In the genomic region with DNA sequence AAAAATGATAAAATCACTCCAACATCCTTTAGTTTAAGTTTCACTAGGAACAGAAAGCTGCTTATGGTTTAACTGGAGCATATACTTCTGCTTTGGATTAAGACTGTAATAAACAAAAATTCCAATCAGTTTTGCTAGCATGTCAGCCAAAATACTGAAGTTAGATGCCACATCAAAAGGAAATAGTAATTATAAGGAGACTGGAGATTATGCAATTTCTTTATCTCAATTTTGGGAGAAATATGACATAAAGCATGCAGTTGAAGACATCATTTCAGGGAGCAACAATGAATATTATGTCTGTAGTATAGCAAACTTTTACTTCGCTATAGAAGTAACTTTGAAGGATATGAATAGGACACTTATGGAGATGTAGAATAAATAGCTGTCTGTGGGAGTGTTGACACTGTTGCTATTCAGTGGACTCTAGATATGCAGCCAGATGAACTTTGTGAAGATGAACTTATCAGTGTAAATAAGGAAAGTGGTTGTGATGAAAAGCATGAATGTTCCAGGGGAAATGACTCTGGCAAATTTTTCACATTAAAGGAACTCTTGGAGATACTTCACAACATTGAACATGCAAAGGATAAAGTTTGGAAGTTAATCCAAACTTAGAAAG, we compare ENCODE assay signal across 1 cellular context.
TF ChIP-seq lines count a peak whose summit lies in the region.

No MANE protein-coding gene starts in this region.

TF ChIP-seq in HepG2, 621 proteins besides CTCF, POLR2A, EP300 and RAD21 (continued from another document and continues in another):
- TF ChIP-seq, protein P1, sequence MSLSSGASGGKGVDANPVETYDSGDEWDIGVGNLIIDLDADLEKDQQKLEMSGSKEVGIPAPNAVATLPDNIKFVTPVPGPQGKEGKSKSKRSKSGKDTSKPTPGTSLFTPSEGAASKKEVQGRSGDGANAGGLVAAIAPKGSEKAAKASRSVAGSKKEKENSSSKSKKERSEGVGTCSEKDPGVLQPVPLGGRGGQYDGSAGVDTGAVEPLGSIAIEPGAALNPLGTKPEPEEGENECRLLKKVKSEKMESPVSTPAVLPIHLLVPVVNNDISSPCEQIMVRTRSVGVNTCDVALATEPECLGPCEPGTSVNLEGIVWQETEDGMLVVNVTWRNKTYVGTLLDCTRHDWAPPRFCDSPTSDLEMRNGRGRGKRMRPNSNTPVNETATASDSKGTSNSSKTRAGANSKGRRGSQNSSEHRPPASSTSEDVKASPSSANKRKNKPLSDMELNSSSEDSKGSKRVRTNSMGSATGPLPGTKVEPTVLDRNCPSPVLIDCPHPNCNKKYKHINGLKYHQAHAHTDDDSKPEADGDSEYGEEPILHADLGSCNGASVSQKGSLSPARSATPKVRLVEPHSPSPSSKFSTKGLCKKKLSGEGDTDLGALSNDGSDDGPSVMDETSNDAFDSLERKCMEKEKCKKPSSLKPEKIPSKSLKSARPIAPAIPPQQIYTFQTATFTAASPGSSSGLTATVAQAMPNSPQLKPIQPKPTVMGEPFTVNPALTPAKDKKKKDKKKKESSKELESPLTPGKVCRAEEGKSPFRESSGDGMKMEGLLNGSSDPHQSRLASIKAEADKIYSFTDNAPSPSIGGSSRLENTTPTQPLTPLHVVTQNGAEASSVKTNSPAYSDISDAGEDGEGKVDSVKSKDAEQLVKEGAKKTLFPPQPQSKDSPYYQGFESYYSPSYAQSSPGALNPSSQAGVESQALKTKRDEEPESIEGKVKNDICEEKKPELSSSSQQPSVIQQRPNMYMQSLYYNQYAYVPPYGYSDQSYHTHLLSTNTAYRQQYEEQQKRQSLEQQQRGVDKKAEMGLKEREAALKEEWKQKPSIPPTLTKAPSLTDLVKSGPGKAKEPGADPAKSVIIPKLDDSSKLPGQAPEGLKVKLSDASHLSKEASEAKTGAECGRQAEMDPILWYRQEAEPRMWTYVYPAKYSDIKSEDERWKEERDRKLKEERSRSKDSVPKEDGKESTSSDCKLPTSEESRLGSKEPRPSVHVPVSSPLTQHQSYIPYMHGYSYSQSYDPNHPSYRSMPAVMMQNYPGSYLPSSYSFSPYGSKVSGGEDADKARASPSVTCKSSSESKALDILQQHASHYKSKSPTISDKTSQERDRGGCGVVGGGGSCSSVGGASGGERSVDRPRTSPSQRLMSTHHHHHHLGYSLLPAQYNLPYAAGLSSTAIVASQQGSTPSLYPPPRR (CRISPR knock-in tag; IDR thresholded peaks at IDR 0.05; ENCODE audit: borderline replicate concordance) = peak; percentile 92
- TF ChIP-seq NONO (IDR thresholded peaks at IDR 0.05) (no peak), NONO (CRISPR knock-in tag; conservative IDR thresholded peaks at IDR 0.05) (peak; percentile 20; the same call in 1 of the 2 replicates), ZFP1 (CRISPR knock-in tag; IDR thresholded peaks at IDR 0.05) (peak; percentile 39; the same call in 1 of the 2 replicates), SIX1 (CRISPR knock-in tag; IDR thresholded peaks at IDR 0.05; ENCODE audit: borderline replicate concordance) (peak; percentile 62; the same call in 1 of the 2 replicates), HOXD1 (CRISPR knock-in tag; IDR thresholded peaks at IDR 0.05) (peak; percentile 43; the same call in 1 of the 2 replicates), NFE2L2 (IDR thresholded peaks at IDR 0.05; ENCODE audit: low read length) (peak; percentile 35; the same call in 1 of the 2 replicates), ZNF703 (CRISPR knock-in tag; IDR thresholded peaks at IDR 0.05; ENCODE audit: borderline replicate concordance) (no peak), ZBTB3 (CRISPR knock-in tag; IDR thresholded peaks at IDR 0.05; ENCODE audit: borderline replicate concordance, low read depth) (0 out of 2 replicates have a peak, but pooled peaks have one; percentile 39), ZNF510 (CRISPR knock-in tag; IDR thresholded peaks at IDR 0.05; ENCODE audit: low read depth) (0 out of 2 replicates have a peak, but pooled peaks have one; percentile 35), ATF7-NPFF (CRISPR knock-in tag; IDR thresholded peaks at IDR 0.05; ENCODE audit: low read depth) (no peak), HHEX (CRISPR knock-in tag; IDR thresholded peaks at IDR 0.05) (peak; percentile 71; the same call in 1 of the 2 replicates), ELF3 (CRISPR knock-in tag; IDR thresholded peaks at IDR 0.05) (peak; percentile 93), NR2F2 (IDR thresholded peaks at IDR 0.05; ENCODE audit: borderline replicate concordance, low read depth) (peak; percentile 81; the same call in 1 of the 2 replicates), ZNF207 (IDR thresholded peaks at IDR 0.05; ENCODE audit: borderline replicate concordance) (no peak), ZKSCAN8 (CRISPR knock-in tag; IDR thresholded peaks at IDR 0.05; ENCODE audit: borderline replicate concordance) (peak; percentile 39; the same call in 1 of the 2 replicates), TCF7 (IDR thresholded peaks at IDR 0.05; ENCODE audit: low read depth) (peak; percentile 92), ZFP36L1 (CRISPR knock-in tag; IDR thresholded peaks at IDR 0.05) (no peak), LCORL (IDR thresholded peaks at IDR 0.05) (no peak), LCORL (CRISPR knock-in tag; IDR thresholded peaks at IDR 0.05) (peak; percentile 44; the same call in 1 of the 2 replicates), HNF4G (IDR thresholded peaks at IDR 0.05; ENCODE audit: borderline replicate concordance, low read depth, low read length) (peak; percentile 82), HNF4G (CRISPR knock-in tag; IDR thresholded peaks at IDR 0.05; ENCODE audit: borderline replicate concordance, low read depth) (no peak), NR2F6 (IDR thresholded peaks at IDR 0.05) (peak; percentile 74), NR2F6 (CRISPR knock-in tag; IDR thresholded peaks at IDR 0.05) (peak; percentile 74), RBFOX2 (IDR thresholded peaks at IDR 0.05; ENCODE audit: low read depth, low read length) (no peak), ZMYM4 (CRISPR knock-in tag; IDR thresholded peaks at IDR 0.05) (peak; percentile 63; the same call in 1 of the 2 replicates), SP4 (CRISPR knock-in tag; IDR thresholded peaks at IDR 0.05) (no peak), CREM (IDR thresholded peaks at IDR 0.05) (peak; percentile 88), CREM (CRISPR knock-in tag; IDR thresholded peaks at IDR 0.05) (no peak), REL (CRISPR knock-in tag; conservative IDR thresholded peaks at IDR 0.05) (no peak)
- TF ChIP-seq, protein P2, sequence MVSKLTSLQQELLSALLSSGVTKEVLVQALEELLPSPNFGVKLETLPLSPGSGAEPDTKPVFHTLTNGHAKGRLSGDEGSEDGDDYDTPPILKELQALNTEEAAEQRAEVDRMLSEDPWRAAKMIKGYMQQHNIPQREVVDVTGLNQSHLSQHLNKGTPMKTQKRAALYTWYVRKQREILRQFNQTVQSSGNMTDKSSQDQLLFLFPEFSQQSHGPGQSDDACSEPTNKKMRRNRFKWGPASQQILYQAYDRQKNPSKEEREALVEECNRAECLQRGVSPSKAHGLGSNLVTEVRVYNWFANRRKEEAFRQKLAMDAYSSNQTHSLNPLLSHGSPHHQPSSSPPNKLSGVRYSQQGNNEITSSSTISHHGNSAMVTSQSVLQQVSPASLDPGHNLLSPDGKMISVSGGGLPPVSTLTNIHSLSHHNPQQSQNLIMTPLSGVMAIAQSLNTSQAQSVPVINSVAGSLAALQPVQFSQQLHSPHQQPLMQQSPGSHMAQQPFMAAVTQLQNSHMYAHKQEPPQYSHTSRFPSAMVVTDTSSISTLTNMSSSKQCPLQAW (CRISPR knock-in tag; IDR thresholded peaks at IDR 0.05) = no peak
- TF ChIP-seq, protein P3, sequence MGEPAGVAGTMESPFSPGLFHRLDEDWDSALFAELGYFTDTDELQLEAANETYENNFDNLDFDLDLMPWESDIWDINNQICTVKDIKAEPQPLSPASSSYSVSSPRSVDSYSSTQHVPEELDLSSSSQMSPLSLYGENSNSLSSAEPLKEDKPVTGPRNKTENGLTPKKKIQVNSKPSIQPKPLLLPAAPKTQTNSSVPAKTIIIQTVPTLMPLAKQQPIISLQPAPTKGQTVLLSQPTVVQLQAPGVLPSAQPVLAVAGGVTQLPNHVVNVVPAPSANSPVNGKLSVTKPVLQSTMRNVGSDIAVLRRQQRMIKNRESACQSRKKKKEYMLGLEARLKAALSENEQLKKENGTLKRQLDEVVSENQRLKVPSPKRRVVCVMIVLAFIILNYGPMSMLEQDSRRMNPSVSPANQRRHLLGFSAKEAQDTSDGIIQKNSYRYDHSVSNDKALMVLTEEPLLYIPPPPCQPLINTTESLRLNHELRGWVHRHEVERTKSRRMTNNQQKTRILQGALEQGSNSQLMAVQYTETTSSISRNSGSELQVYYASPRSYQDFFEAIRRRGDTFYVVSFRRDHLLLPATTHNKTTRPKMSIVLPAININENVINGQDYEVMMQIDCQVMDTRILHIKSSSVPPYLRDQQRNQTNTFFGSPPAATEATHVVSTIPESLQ (CRISPR knock-in tag; conservative IDR thresholded peaks at IDR 0.05) = no peak
- TF ChIP-seq, protein P4, sequence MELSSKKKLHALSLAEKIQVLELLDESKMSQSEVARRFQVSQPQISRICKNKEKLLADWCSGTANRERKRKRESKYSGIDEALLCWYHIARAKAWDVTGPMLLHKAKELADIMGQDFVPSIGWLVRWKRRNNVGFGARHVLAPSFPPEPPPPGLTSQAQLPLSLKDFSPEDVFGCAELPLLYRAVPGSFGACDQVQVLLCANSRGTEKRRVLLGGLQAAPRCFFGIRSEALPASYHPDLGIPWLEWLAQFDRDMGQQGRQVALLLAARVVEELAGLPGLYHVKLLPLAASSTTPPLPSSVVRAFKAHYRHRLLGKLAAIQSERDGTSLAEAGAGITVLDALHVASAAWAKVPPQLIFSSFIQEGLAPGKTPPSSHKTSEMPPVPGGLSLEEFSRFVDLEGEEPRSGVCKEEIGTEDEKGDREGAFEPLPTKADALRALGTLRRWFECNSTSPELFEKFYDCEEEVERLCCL (CRISPR knock-in tag; IDR thresholded peaks at IDR 0.05; ENCODE audit: borderline replicate concordance) = no peak
- TF ChIP-seq, protein P5, sequence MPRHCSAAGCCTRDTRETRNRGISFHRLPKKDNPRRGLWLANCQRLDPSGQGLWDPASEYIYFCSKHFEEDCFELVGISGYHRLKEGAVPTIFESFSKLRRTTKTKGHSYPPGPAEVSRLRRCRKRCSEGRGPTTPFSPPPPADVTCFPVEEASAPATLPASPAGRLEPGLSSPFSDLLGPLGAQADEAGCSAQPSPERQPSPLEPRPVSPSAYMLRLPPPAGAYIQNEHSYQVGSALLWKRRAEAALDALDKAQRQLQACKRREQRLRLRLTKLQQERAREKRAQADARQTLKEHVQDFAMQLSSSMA (CRISPR knock-in tag; IDR thresholded peaks at IDR 0.05) = no peak
- TF ChIP-seq, protein P6, sequence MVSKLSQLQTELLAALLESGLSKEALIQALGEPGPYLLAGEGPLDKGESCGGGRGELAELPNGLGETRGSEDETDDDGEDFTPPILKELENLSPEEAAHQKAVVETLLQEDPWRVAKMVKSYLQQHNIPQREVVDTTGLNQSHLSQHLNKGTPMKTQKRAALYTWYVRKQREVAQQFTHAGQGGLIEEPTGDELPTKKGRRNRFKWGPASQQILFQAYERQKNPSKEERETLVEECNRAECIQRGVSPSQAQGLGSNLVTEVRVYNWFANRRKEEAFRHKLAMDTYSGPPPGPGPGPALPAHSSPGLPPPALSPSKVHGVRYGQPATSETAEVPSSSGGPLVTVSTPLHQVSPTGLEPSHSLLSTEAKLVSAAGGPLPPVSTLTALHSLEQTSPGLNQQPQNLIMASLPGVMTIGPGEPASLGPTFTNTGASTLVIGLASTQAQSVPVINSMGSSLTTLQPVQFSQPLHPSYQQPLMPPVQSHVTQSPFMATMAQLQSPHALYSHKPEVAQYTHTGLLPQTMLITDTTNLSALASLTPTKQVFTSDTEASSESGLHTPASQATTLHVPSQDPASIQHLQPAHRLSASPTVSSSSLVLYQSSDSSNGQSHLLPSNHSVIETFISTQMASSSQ (IDR thresholded peaks at IDR 0.05; ENCODE audit: low read depth) = peak; percentile 44; the same call in 1 of the 2 replicates
- TF ChIP-seq, protein P6 (CRISPR knock-in tag; IDR thresholded peaks at IDR 0.05; ENCODE audit: borderline replicate concordance) = peak; percentile 65; the same call in 1 of the 2 replicates
- TF ChIP-seq, protein P7, sequence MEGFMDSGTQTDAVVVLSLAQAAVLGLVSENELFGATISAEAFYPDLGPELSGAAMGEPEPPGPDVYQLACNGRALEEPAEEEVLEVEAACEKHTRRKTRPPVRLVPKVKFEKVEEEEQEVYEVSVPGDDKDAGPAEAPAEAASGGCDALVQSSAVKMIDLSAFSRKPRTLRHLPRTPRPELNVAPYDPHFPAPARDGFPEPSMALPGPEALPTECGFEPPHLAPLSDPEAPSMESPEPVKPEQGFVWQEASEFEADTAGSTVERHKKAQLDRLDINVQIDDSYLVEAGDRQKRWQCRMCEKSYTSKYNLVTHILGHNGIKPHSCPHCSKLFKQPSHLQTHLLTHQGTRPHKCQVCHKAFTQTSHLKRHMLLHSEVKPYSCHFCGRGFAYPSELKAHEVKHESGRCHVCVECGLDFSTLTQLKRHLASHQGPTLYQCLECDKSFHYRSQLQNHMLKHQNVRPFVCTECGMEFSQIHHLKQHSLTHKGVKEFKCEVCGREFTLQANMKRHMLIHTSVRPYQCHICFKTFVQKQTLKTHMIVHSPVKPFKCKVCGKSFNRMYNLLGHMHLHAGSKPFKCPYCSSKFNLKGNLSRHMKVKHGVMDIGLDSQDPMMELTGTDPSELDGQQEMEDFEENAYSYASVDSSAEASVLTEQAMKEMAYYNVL (CRISPR knock-in tag; IDR thresholded peaks at IDR 0.05; ENCODE audit: borderline replicate concordance) = peak; percentile 40; the same call in 1 of the 2 replicates
- TF ChIP-seq, protein P8, sequence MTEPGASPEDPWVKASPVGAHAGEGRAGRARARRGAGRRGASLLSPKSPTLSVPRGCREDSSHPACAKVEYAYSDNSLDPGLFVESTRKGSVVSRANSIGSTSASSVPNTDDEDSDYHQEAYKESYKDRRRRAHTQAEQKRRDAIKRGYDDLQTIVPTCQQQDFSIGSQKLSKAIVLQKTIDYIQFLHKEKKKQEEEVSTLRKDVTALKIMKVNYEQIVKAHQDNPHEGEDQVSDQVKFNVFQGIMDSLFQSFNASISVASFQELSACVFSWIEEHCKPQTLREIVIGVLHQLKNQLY (CRISPR knock-in tag; IDR thresholded peaks at IDR 0.05) = peak; percentile 42; the same call in 1 of the 2 replicates
- TF ChIP-seq, protein P9, sequence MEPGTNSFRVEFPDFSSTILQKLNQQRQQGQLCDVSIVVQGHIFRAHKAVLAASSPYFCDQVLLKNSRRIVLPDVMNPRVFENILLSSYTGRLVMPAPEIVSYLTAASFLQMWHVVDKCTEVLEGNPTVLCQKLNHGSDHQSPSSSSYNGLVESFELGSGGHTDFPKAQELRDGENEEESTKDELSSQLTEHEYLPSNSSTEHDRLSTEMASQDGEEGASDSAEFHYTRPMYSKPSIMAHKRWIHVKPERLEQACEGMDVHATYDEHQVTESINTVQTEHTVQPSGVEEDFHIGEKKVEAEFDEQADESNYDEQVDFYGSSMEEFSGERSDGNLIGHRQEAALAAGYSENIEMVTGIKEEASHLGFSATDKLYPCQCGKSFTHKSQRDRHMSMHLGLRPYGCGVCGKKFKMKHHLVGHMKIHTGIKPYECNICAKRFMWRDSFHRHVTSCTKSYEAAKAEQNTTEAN (CRISPR knock-in tag; conservative IDR thresholded peaks at IDR 0.05) = peak; percentile 76
